In genomic region chr1:228354390-228355320, GRCh38 we compare ENCODE assay signal across 16 cellular contexts. TPM values are rescaled to one million over a fixed set of nuclear protein-coding genes. Genes with fewer than 3 reads are reported as not detected.
DNase-seq lines count a peak whose midpoint lies in the region; ATAC-seq and TF ChIP-seq lines count a peak whose summit lies in the region.
"Had no signal": no experiment of that assay in that cellular context is flagged by ENCODE, and none has a peak within 500 bp of the region (broad histone marks: within the 10 kb centered on the region; RNA-seq: fewer than 3 reads in every experiment).

No MANE protein-coding gene starts in this region.

- H3K4me3 ChIP-seq in right cardiac atrium (ENCODE audit: low read length) (no peak overlapping the region), epithelial cell of esophagus (ENCODE audit: low read length) (no peak overlapping the region), thymus (ENCODE audit: low read length) (no peak overlapping the region), GM23248 (no peak overlapping the region)
- H3K4me3 ChIP-seq: SJSA1 had no signal

- 77% methylated on average over 19 of the region's 19 CpGs for WGBS in right cardiac atrium
- 95% methylated on average over 19 of the region's 19 CpGs for WGBS in thymus
- WGBS in GM23248 (ENCODE audit: low coverage in 1 of 2, low lambda C conversion rate in 2 of 2, missing lambda C conversion rate in 2 of 2), 2 experiments = 63 to 67% methylated on average over 19 of the region's 19 CpGs

- no peak overlapping the region for H2AFZ ChIP-seq in GM23248

- H3K9me3 Mint-ChIP-seq in progenitor cell of endocrine pancreas (ENCODE audit: low read depth) = no peaks in the 10 kb centered on the region
- H3K9me3 Mint-ChIP-seq: CD8-positive, alpha-beta T cell had no signal

- H3K27ac Mint-ChIP-seq in progenitor cell of endocrine pancreas = no peak overlapping the region
- H3K27ac Mint-ChIP-seq: CD8-positive, alpha-beta T cell had no signal

- H3K4me1 ChIP-seq in right cardiac atrium (ENCODE audit: control insufficient read depth, insufficient read depth, low read length) (no peaks in the 10 kb centered on the region), thymus (ENCODE audit: control insufficient read depth, insufficient read depth, low read length) (no peaks in the 10 kb centered on the region), GM23248 (ENCODE audit: insufficient read depth) (no peaks in the 10 kb centered on the region)
- H3K4me1 ChIP-seq: SJSA1 had no signal

- peak; percentile 22 for TF ChIP-seq CTCF in epithelial cell of esophagus (IDR thresholded peaks at IDR 0.05; ENCODE audit: insufficient read depth, low read depth, low read length, missing control alignments)
- no peak for TF ChIP-seq CTCF in progenitor cell of endocrine pancreas (IDR thresholded peaks at IDR 0.05; ENCODE audit: unreplicated experiment)

- H3F3A ChIP-seq in GM23248 (ENCODE audit: insufficient read depth) = no peaks in the 10 kb centered on the region

- no peaks in the 10 kb centered on the region for H3K9me3 ChIP-seq in right cardiac atrium (ENCODE audit: control insufficient read depth, low read length)
- no peaks in the 10 kb centered on the region for H3K9me3 ChIP-seq in thymus (ENCODE audit: control insufficient read depth)
- H3K9me3 ChIP-seq in GM23248 (ENCODE audit: low read depth) = no peaks in the 10 kb centered on the region
- H3K9me3 ChIP-seq: SJSA1 had no signal

- H3K9me2 ChIP-seq in GM23248 (ENCODE audit: insufficient read depth) = no peaks in the 10 kb centered on the region

- H3K27ac ChIP-seq in right cardiac atrium (ENCODE audit: low read length) = no peak overlapping the region
- peak overlapping the region; percentile 3 for H3K27ac ChIP-seq in thymus (ENCODE audit: low read depth)
- no peak overlapping the region for H3K27ac ChIP-seq in GM23248
- H3K27ac ChIP-seq: SJSA1 had no signal

- H3K4me2 ChIP-seq in GM23248 (ENCODE audit: unreplicated experiment) = no peak overlapping the region

- intact Hi-C loops in right cardiac atrium (cut with DNase I) = no loop called here
- intact Hi-C loops in cardiac septum (cut with DNase I) = no loop called here

- H3K4me3 Mint-ChIP-seq in progenitor cell of endocrine pancreas (ENCODE audit: low read depth) = no peak overlapping the region
- H3K4me3 Mint-ChIP-seq: CD8-positive, alpha-beta T cell had no signal

- no peaks in the 10 kb centered on the region for H3K36me3 Mint-ChIP-seq in progenitor cell of endocrine pancreas (ENCODE audit: insufficient read depth)

- no peaks in the 10 kb centered on the region for H3K27me3 Mint-ChIP-seq in progenitor cell of endocrine pancreas

- ATAC-seq in right cardiac atrium = no peak
- ATAC-seq: CD8-positive, alpha-beta T cell had no signal

- no peaks in the 10 kb centered on the region for H4K20me1 ChIP-seq in GM23248 (ENCODE audit: insufficient read depth)

- DNase-seq in right cardiac atrium (peak; percentile 4 to 41 (median 33)), cardiac septum (ENCODE audit: low spot score) (no peak), NCI-H69 (lab: John Stamatoyannopoulos, UW) (peak; percentile 36), epithelial cell of esophagus (ENCODE audit: low read depth) (peak; percentile 74), NCI-H187 (lab: John Stamatoyannopoulos, UW) (no peak), progenitor cell of endocrine pancreas (ENCODE audit: low spot score, unreplicated experiment) (no peak), GM23248 (no peak)
- DNase-seq: IMR-90, MV-4-11, NCI-H1436, NCI-H2107, NCI-H446, NCI-H748 treated with DMSO at 0.1 percent for 48 hours had no signal

- in situ Hi-C loops in GM23248 (cut with MboI) = no loop called here

- no peaks in the 10 kb centered on the region for H3K27me3 ChIP-seq in right cardiac atrium (ENCODE audit: control insufficient read depth, insufficient read depth)
- H3K27me3 ChIP-seq in thymus (ENCODE audit: control insufficient read depth, insufficient read depth) = no peaks in the 10 kb centered on the region
- H3K27me3 ChIP-seq in GM23248 (replicated peaks; ENCODE audit: insufficient read depth) = no peaks in the 10 kb centered on the region
- H3K27me3 ChIP-seq: SJSA1 had no signal

- H3K36me3 ChIP-seq in thymus (ENCODE audit: control insufficient read depth, insufficient read depth) (peaks cover 8% of the 10 kb centered on the region), GM23248 (ENCODE audit: low read depth) (no peaks in the 10 kb centered on the region)
- H3K36me3 ChIP-seq: SJSA1 had no signal

- H3K9ac ChIP-seq in GM23248 = no peak overlapping the region

- H3K4me1 Mint-ChIP-seq in progenitor cell of endocrine pancreas (ENCODE audit: low read depth) = no peaks in the 10 kb centered on the region

- H3K79me2 ChIP-seq in GM23248 (ENCODE audit: insufficient read depth) = no peaks in the 10 kb centered on the region

RNA-seq across cellular contexts. Expression of gene TRIM11, which starts 52.0 kb away (rescaled TPM):
- total RNA-seq in right cardiac atrium (10 to 100 TPM in 1 of 4 donors, 1 to 10 TPM in 3; 8.9 to 10.7 (median 9.5) TPM), cardiac septum (7.3 TPM), progenitor cell of endocrine pancreas (41.1 and 42.4 TPM in 2 replicates)
- polyA plus RNA-seq in right cardiac atrium (5.9 TPM), thymus (21.8 TPM), GM23248 (2016; fragmentation: Nextera tagmentation; extraction: Ambion mirVana) (8.6 and 9.8 TPM in 2 replicates)
- 21.3 and 24.7 TPM in 2 replicates for total RNA-seq in GM23248 (2014; rRNA removed; shearing (Covaris generic))

Comparison
In these comparisons a context has a peak if more than half of its experiments do, and no peak if none do; other contexts are left out.
1. DNase-seq: peak in right cardiac atrium (3 of 3), NCI-H69 (single experiment) and epithelial cell of esophagus (single experiment); none in cardiac septum (single experiment), NCI-H187 (0 of 2), progenitor cell of endocrine pancreas (single experiment) and GM23248 (single experiment).